Comparison of ENCODE assay signal across 11 cellular contexts in the genomic region with DNA sequence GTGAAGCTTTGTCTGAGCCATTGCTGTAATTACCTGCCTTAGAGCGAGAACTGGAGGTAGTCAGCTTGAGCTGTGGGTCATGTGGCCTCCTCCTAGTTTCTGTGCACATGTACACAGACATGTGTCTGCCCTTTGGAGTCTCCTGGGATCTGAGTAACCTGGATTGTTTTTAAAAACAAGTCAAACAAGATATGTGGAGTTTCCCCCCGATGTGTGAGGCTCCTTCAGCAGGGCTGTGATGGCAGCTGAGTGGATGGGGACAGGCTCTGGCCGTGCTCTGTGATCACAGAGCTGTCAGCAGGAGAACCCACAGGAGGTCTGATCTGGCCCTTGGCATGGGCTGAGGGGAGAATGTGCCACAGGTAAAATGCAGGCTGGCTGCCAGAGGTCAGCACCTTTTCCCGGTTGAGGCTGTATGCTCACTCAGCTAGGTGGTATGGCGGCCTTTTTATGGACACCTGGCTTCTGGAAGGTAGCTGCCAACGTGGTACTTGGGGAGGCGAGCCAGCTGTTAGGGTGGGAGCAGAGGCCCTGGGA. TPM values are rescaled to one million over a fixed set of nuclear protein-coding genes. Genes with fewer than 3 reads are reported as not detected.
DNase-seq lines count a peak whose midpoint lies in the region; ATAC-seq, FAIRE-seq and TF ChIP-seq lines count a peak whose summit lies in the region.
"Had no signal": no experiment of that assay in that cellular context is flagged by ENCODE, and none has a peak within 500 bp of the region (broad histone marks: within the 10 kb centered on the region; RNA-seq: fewer than 3 reads in every experiment).

No MANE protein-coding gene starts in this region.

- H3K27ac ChIP-seq in osteoblast (ENCODE audit: low read depth, low read length), result no peak overlapping the region
- H3K27ac ChIP-seq: WERI-Rb-1 had no signal

- H3K9me3 ChIP-seq in osteoblast (ENCODE audit: low read depth, low read length), result no peaks in the 10 kb centered on the region

- peaks cover 37% of the 10 kb centered on the region for H3K36me3 Mint-ChIP-seq in central memory CD8-positive, alpha-beta T cell (ENCODE audit: insufficient read depth)

- peak overlapping the region; percentile 51 for H3K27ac Mint-ChIP-seq in central memory CD8-positive, alpha-beta T cell (ENCODE audit: low read depth)

- ATAC-seq in central memory CD8-positive, alpha-beta T cell (replicated peaks; ENCODE audit: extremely low read depth, poor library complexity, severe bottlenecking), result no peak
- ATAC-seq in GM18870 (IDR thresholded peaks at IDR 0.05; ENCODE audit: unreplicated experiment) (no peak), GM18519 (IDR thresholded peaks at IDR 0.05; ENCODE audit: low FRiP score, unreplicated experiment) (no peak)
- ATAC-seq: right cardiac atrium had no signal

- no peak overlapping the region for H3K4me3 ChIP-seq in osteoblast (ENCODE audit: insufficient read depth, low read length)

- H3K79me2 ChIP-seq in osteoblast (ENCODE audit: insufficient read depth, low read length), result peaks cover 49% of the 10 kb centered on the region

- no peaks in the 10 kb centered on the region for H3K27me3 ChIP-seq in osteoblast (ENCODE audit: insufficient read depth, low read length)

- DNase-seq in DMS79 treated with DMSO at 0.1 percent for 48 hours (lab: John Stamatoyannopoulos, UW), result peak; percentile 17
- DNase-seq in DMS79 (lab: John Stamatoyannopoulos, UW), result no peak
- DNase-seq in NCI-H146 treated with DMSO at 0.1 percent for 48 hours (lab: John Stamatoyannopoulos, UW; ENCODE audit: unreplicated experiment), result peak; percentile 32
- DNase-seq in central memory CD8-positive, alpha-beta T cell (ENCODE audit: low spot score in 2 of 2), result no peak
- peak; percentile 71 for DNase-seq in osteoblast (ENCODE audit: insufficient read length, low spot score, missing footprints)
- DNase-seq in urothelium cell line (ENCODE audit: low spot score), result no peak
- DNase-seq: GF-D8, WERI-Rb-1 had no signal

- H3K9me3 Mint-ChIP-seq in central memory CD8-positive, alpha-beta T cell, result no peaks in the 10 kb centered on the region

- TF ChIP-seq CTCF in osteoblast (IDR thresholded peaks at IDR 0.05; ENCODE audit: extremely low read depth, low read depth, low read length), result no peak

- H3K27me3 Mint-ChIP-seq in central memory CD8-positive, alpha-beta T cell, result no peaks in the 10 kb centered on the region

- H3K4me1 Mint-ChIP-seq in central memory CD8-positive, alpha-beta T cell, result peaks cover 38% of the 10 kb centered on the region

- peaks cover 57% of the 10 kb centered on the region for H3K36me3 ChIP-seq in osteoblast (ENCODE audit: insufficient read depth, low read length)

- H2AFZ ChIP-seq in osteoblast (ENCODE audit: low read length), result no peak overlapping the region

- FAIRE-seq in urothelium cell line (lab: Jason Lieb, UNC), result no peak

- H3K4me2 ChIP-seq in osteoblast (ENCODE audit: insufficient read depth, low read length), result no peak overlapping the region

- H3K4me3 Mint-ChIP-seq in central memory CD8-positive, alpha-beta T cell, result no peak overlapping the region

- no peaks in the 10 kb centered on the region for H3K4me1 ChIP-seq in osteoblast (ENCODE audit: insufficient read depth, low read length)

- peaks cover 9% of the 10 kb centered on the region for H4K20me1 ChIP-seq in osteoblast (ENCODE audit: insufficient read depth, low read length)

RNA-seq across cellular contexts. Expression of a gene that starts 38.4 kb away (rescaled TPM):
- 24.2 and 30.0 TPM in 2 replicates for total RNA-seq in osteoblast

RNA-seq across cellular contexts. Expression of a gene that starts 38.5 kb away (rescaled TPM):
- 7.4 and 7.6 TPM in 2 replicates for total RNA-seq in osteoblast

Comparison
In these comparisons a context has a peak if more than half of its experiments do, and no peak if none do; other contexts are left out.
1. DNase-seq: peak in DMS79 treated with DMSO at 0.1 percent for 48 hours (single experiment), NCI-H146 treated with DMSO at 0.1 percent for 48 hours (single experiment) and osteoblast (single experiment); none in DMS79 (single experiment), central memory CD8-positive, alpha-beta T cell (0 of 2) and urothelium cell line (single experiment).